ENCODE assay signal across 23 cellular contexts in genomic region chr15:58737298-58737697, GRCh38. TPM values are rescaled to one million over a fixed set of nuclear protein-coding genes. Genes with fewer than 3 reads are reported as not detected.
DNase-seq lines count a peak whose midpoint lies in the region; ATAC-seq and TF ChIP-seq lines count a peak whose summit lies in the region.
"Had no signal": no experiment of that assay in that cellular context is flagged by ENCODE, and none has a peak within 500 bp of the region (broad histone marks: within the 10 kb centered on the region; RNA-seq: fewer than 3 reads in every experiment).

No MANE protein-coding gene starts in this region.

- POLR2A ChIA-PET in WTC11 (lab: Charles Lee), result interaction anchor here (1.0 kb wide), 1 partner anchor 13 kb away, joined by 4 read pairs; no protein-coding TSS in a partner anchor

- H3K9me2 ChIP-seq in GM23248 (ENCODE audit: insufficient read depth), result no peaks in the 10 kb centered on the region

- TF ChIP-seq CTCF in WTC11 (IDR thresholded peaks at IDR 0.05) (no peak), gastrocnemius medialis (IDR thresholded peaks at IDR 0.05 in 4 of 5, conservative IDR thresholded peaks at IDR 0.05 in 1 of 5) (no peak)

- H3K4me1 ChIP-seq in BLaER1 (peaks cover 87% of the 10 kb centered on the region), GM23248 (ENCODE audit: insufficient read depth) (peaks cover 29% of the 10 kb centered on the region), gastrocnemius medialis (peaks cover 35 to 51% of the 10 kb centered on the region in 2 donors)

- H3K4me3 ChIP-seq in BLaER1 (no peak overlapping the region), GM23248 (no peak overlapping the region), gastrocnemius medialis (no peak overlapping the region)
- H3K4me3 ChIP-seq: GM12878, SJSA1 had no signal

- H3K79me2 ChIP-seq in GM23248 (ENCODE audit: insufficient read depth), result peaks cover 100% of the 10 kb centered on the region

- peaks cover 17% of the 10 kb centered on the region for H3F3A ChIP-seq in GM23248 (ENCODE audit: insufficient read depth)

- H3K9me3 Mint-ChIP-seq in WTC11, result no peaks in the 10 kb centered on the region
- H3K9me3 Mint-ChIP-seq in natural killer cell treated with Interleukin-12 subunit alpha and Interleukin-12 subunit beta and Interleukin-15 and Interleukin-18, amount 100 ng/mL, for 72 hours, result no peaks in the 10 kb centered on the region
- H3K9me3 Mint-ChIP-seq: CD8-positive, alpha-beta memory T cell had no signal

- no peak overlapping the region for H3K4me3 Mint-ChIP-seq in WTC11
- no peak overlapping the region for H3K4me3 Mint-ChIP-seq in natural killer cell treated with Interleukin-12 subunit alpha and Interleukin-12 subunit beta and Interleukin-15 and Interleukin-18, amount 100 ng/mL, for 72 hours

- H3K4me2 ChIP-seq in BLaER1, result peak overlapping the region; percentile 71
- peak overlapping the region; percentile 40 for H3K4me2 ChIP-seq in GM23248 (ENCODE audit: unreplicated experiment)

- CTCF ChIA-PET in WTC11 (lab: Charles Lee), result no interaction called here

- H3K36me3 Mint-ChIP-seq in WTC11, result no peaks in the 10 kb centered on the region
- no peaks in the 10 kb centered on the region for H3K36me3 Mint-ChIP-seq in natural killer cell treated with Interleukin-12 subunit alpha and Interleukin-12 subunit beta and Interleukin-15 and Interleukin-18, amount 100 ng/mL, for 72 hours

- ATAC-seq in WTC11, result no peak
- ATAC-seq in natural killer cell treated with Interleukin-12 subunit alpha and Interleukin-12 subunit beta and Interleukin-15 and Interleukin-18, amount 100 ng/mL, for 72 hours, result no peak
- ATAC-seq in GM19023 (IDR thresholded peaks at IDR 0.05; ENCODE audit: unreplicated experiment), result no peak
- ATAC-seq in HG03342 (IDR thresholded peaks at IDR 0.05; ENCODE audit: unreplicated experiment), result no peak
- ATAC-seq in gastrocnemius medialis, result no peak
- ATAC-seq: GM12878, HepG2 had no signal

- DNase-seq in GM23248, result no peak
- DNase-seq in WTC11 (ENCODE audit: low spot score), result no peak
- DNase-seq in natural killer cell treated with Interleukin-12 subunit alpha and Interleukin-12 subunit beta and Interleukin-15 and Interleukin-18, amount 100 ng/mL, for 72 hours (ENCODE audit: low spot score), result no peak
- DNase-seq in gastrocnemius medialis, result no peak
- DNase-seq in retina, result no peak
- DNase-seq: CD8-positive, alpha-beta memory T cell; DMS 273 treated with DMSO at 0.1 percent for 48 hours; DMS79; GDM1; NCI-H1105; NCI-H1436 treated with DMSO at 0.1 percent for 48 hours; NCI-H187 treated with DMSO at 0.1 percent for 48 hours; NCI-H2171 treated with DMSO at 0.1 percent for 48 hours; NCI-H524; NCI-H748 treated with DMSO at 0.1 percent for 48 hours; Right ventricle myocardium superior had no signal

- H3K27me3 ChIP-seq in BLaER1 (no peaks in the 10 kb centered on the region), GM23248 (replicated peaks; ENCODE audit: insufficient read depth) (no peaks in the 10 kb centered on the region), gastrocnemius medialis (no peaks in the 10 kb centered on the region)
- H3K27me3 ChIP-seq: SJSA1 had no signal

- H4K20me1 ChIP-seq in BLaER1, result peaks cover 100% of the 10 kb centered on the region
- H4K20me1 ChIP-seq in GM23248 (ENCODE audit: insufficient read depth), result peaks cover 7% of the 10 kb centered on the region

- no peaks in the 10 kb centered on the region for H3K27me3 Mint-ChIP-seq in WTC11 (ENCODE audit: low read depth)
- no peaks in the 10 kb centered on the region for H3K27me3 Mint-ChIP-seq in natural killer cell treated with Interleukin-12 subunit alpha and Interleukin-12 subunit beta and Interleukin-15 and Interleukin-18, amount 100 ng/mL, for 72 hours
- H3K27me3 Mint-ChIP-seq: CD8-positive, alpha-beta memory T cell had no signal

- TF ChIP-seq POLR2A in gastrocnemius medialis (IDR thresholded peaks at IDR 0.05), result no peak

- WGBS in GM23248 (ENCODE audit: low coverage in 1 of 2, low lambda C conversion rate in 2 of 2, missing lambda C conversion rate in 2 of 2), 2 experiments, result 96% methylated on average over 3 of the region's 3 CpGs

- H3K9ac ChIP-seq in BLaER1 (no peak overlapping the region), GM23248 (no peak overlapping the region)

- intact Hi-C loops in gastrocnemius medialis (cut with DNase I; ENCODE audit: low total_unique reads), result no loop called here

- no peak overlapping the region for H2AFZ ChIP-seq in GM23248

- no peak overlapping the region for H3K27ac ChIP-seq in BLaER1
- no peak overlapping the region for H3K27ac ChIP-seq in GM23248
- no peak overlapping the region for H3K27ac ChIP-seq in gastrocnemius medialis
- H3K27ac ChIP-seq: C4-2B, SJSA1 had no signal

- in situ Hi-C loops in GM23248 (cut with MboI) (no loop called here), gastrocnemius medialis (cut with MboI; ENCODE audit: low sequenced_read_pairs in 4 of 4) (no loop called here)

- H3K36me3 ChIP-seq in BLaER1 (peaks cover 25% of the 10 kb centered on the region), GM23248 (ENCODE audit: low read depth) (no peaks in the 10 kb centered on the region), gastrocnemius medialis (no peaks in the 10 kb centered on the region)

- H3K9me3 ChIP-seq in BLaER1, result peaks cover 11% of the 10 kb centered on the region; the same call in 1 of the 2 replicates
- no peaks in the 10 kb centered on the region for H3K9me3 ChIP-seq in GM23248 (ENCODE audit: low read depth)
- no peaks in the 10 kb centered on the region for H3K9me3 ChIP-seq in gastrocnemius medialis
- H3K9me3 ChIP-seq: SJSA1 had no signal

- peaks cover 47% of the 10 kb centered on the region for H3K4me1 Mint-ChIP-seq in WTC11
- H3K4me1 Mint-ChIP-seq in natural killer cell treated with Interleukin-12 subunit alpha and Interleukin-12 subunit beta and Interleukin-15 and Interleukin-18, amount 100 ng/mL, for 72 hours (ENCODE audit: low read depth in 2 of 2), result peaks cover 51 to 66% of the 10 kb centered on the region in 2 donors

- 0 out of 2 replicates have a peak overlapping the region, but pooled peaks have one; percentile 5 for H3K27ac Mint-ChIP-seq in WTC11
- peak overlapping the region; percentile 61 to 94 for H3K27ac Mint-ChIP-seq in natural killer cell treated with Interleukin-12 subunit alpha and Interleukin-12 subunit beta and Interleukin-15 and Interleukin-18, amount 100 ng/mL, for 72 hours

TF ChIP-seq in WTC11, 78 proteins besides CTCF, POLR2A, EP300 and RAD21 (continues in another document):
- TF ChIP-seq ATF1 (CRISPR knock-in tag; IDR thresholded peaks at IDR 0.05) (no peak), SMAD4 (CRISPR knock-in tag; IDR thresholded peaks at IDR 0.05) (no peak), ZBTB21 (CRISPR knock-in tag; IDR thresholded peaks at IDR 0.05; ENCODE audit: borderline replicate concordance) (no peak), ATF6 (CRISPR knock-in tag; IDR thresholded peaks at IDR 0.05) (no peak), TEAD4 (CRISPR knock-in tag; IDR thresholded peaks at IDR 0.05) (no peak)
- TF ChIP-seq, protein P1, sequence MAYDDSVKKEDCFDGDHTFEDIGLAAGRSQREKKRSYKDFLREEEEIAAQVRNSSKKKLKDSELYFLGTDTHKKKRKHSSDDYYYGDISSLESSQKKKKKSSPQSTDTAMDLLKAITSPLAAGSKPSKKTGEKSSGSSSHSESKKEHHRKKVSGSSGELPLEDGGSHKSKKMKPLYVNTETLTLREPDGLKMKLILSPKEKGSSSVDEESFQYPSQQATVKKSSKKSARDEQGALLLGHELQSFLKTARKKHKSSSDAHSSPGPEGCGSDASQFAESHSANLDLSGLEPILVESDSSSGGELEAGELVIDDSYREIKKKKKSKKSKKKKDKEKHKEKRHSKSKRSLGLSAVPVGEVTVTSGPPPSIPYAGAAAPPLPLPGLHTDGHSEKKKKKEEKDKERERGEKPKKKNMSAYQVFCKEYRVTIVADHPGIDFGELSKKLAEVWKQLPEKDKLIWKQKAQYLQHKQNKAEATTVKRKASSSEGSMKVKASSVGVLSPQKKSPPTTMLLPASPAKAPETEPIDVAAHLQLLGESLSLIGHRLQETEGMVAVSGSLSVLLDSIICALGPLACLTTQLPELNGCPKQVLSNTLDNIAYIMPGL (CRISPR knock-in tag; IDR thresholded peaks at IDR 0.05), result no peak
- TF ChIP-seq, protein P2, sequence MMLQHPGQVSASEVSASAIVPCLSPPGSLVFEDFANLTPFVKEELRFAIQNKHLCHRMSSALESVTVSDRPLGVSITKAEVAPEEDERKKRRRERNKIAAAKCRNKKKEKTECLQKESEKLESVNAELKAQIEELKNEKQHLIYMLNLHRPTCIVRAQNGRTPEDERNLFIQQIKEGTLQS (CRISPR knock-in tag; conservative IDR thresholded peaks at IDR 0.05), result no peak

RNA-seq across cellular contexts. Expression of gene ADAM10, which starts 12.2 kb away (rescaled TPM):
- 171 and 193 TPM in 2 replicates for total RNA-seq in GM23248 (2014; rRNA removed; shearing (Covaris generic))
- 190 and 194 TPM in 2 replicates for polyA plus RNA-seq in GM23248 (2016; fragmentation: Nextera tagmentation; extraction: Ambion mirVana)
- total RNA-seq in WTC11 (2021) (128 to 133 TPM (median 130 TPM) in 3 replicates), gastrocnemius medialis (10 to 100 TPM; 20.1 to 42.5 (median 33.4) TPM)
- 100 to 1,000 TPM in 1 of 2 donors, 10 to 100 TPM in 1; 89.9 to 122 TPM for total RNA-seq in natural killer cell treated with Interleukin-12 subunit alpha and Interleukin-12 subunit beta and Interleukin-15 and Interleukin-18, amount 100 ng/mL, for 72 hours

RNA-seq across cellular contexts. Expression of gene MINDY2, which starts 33.8 kb away (rescaled TPM):
- 26.9 and 28.7 TPM in 2 replicates for total RNA-seq in GM23248 (2014; rRNA removed; shearing (Covaris generic))
- 47.1 and 50.2 TPM in 2 replicates for polyA plus RNA-seq in GM23248 (2016; fragmentation: Nextera tagmentation; extraction: Ambion mirVana)
- total RNA-seq in WTC11 (2021) (27.0 to 29.9 TPM (median 29.6 TPM) in 3 replicates), gastrocnemius medialis (10 to 100 TPM in 2 of 4 donors, 1 to 10 TPM in 2; 7.1 to 22.0 (median 9.8) TPM)
- 10 to 100 TPM; 11.9 to 15.1 TPM for total RNA-seq in natural killer cell treated with Interleukin-12 subunit alpha and Interleukin-12 subunit beta and Interleukin-15 and Interleukin-18, amount 100 ng/mL, for 72 hours
